Comparison of ENCODE assay signal across 1 cellular context in genomic region chr1:10494754-10495474, GRCh38.
TF ChIP-seq lines count a peak whose summit lies in the region.

No MANE protein-coding gene starts in this region.

TF ChIP-seq in HepG2, 621 proteins besides CTCF, POLR2A, EP300 and RAD21 (continues in another document):
- TF ChIP-seq TRIM22 (IDR thresholded peaks at IDR 0.05) (no peak), ZNF414 (CRISPR knock-in tag; IDR thresholded peaks at IDR 0.05) (no peak), NFRKB (IDR thresholded peaks at IDR 0.05) (no peak), ZNF572 (CRISPR knock-in tag; IDR thresholded peaks at IDR 0.05) (no peak), PRMT3 (CRISPR knock-in tag; IDR thresholded peaks at IDR 0.05; ENCODE audit: borderline replicate concordance, low read depth) (no peak), ZNF367 (CRISPR knock-in tag; IDR thresholded peaks at IDR 0.05; ENCODE audit: borderline replicate concordance) (no peak), KDM5B (CRISPR knock-in tag; IDR thresholded peaks at IDR 0.05; ENCODE audit: borderline replicate concordance) (peak; percentile 43; the same call in 1 of the 2 replicates), ARID3A (IDR thresholded peaks at IDR 0.05; ENCODE audit: low read depth, low read length) (no peak), ZNF337 (CRISPR knock-in tag; IDR thresholded peaks at IDR 0.05; ENCODE audit: borderline replicate concordance, low read depth) (no peak), HIVEP1 (CRISPR knock-in tag; IDR thresholded peaks at IDR 0.05) (0 out of 2 replicates have a peak, but pooled peaks have one; percentile 49), RBM22 (optimal IDR thresholded peaks at IDR 0.05; ENCODE audit: low read length) (no peak), ASH2L (IDR thresholded peaks at IDR 0.05; ENCODE audit: insufficient read length, low read depth, low read length) (no peak), NR1H2 (CRISPR knock-in tag; IDR thresholded peaks at IDR 0.05; ENCODE audit: borderline replicate concordance, low read depth) (no peak), PHF5A (CRISPR knock-in tag; IDR thresholded peaks at IDR 0.05; ENCODE audit: low read depth, unreplicated experiment) (no peak), ZNF720 (CRISPR knock-in tag; IDR thresholded peaks at IDR 0.05) (no peak), IRF9 (CRISPR knock-in tag; IDR thresholded peaks at IDR 0.05; ENCODE audit: borderline replicate concordance) (no peak), XRCC5 (optimal IDR thresholded peaks at IDR 0.05; ENCODE audit: low read length) (peak; percentile 79), HMG20B (CRISPR knock-in tag; conservative IDR thresholded peaks at IDR 0.05) (no peak), E2F1 (CRISPR knock-in tag; IDR thresholded peaks at IDR 0.05) (no peak), ZFP82 (CRISPR knock-in tag; IDR thresholded peaks at IDR 0.05; ENCODE audit: borderline replicate concordance) (no peak)
- TF ChIP-seq, protein P1, sequence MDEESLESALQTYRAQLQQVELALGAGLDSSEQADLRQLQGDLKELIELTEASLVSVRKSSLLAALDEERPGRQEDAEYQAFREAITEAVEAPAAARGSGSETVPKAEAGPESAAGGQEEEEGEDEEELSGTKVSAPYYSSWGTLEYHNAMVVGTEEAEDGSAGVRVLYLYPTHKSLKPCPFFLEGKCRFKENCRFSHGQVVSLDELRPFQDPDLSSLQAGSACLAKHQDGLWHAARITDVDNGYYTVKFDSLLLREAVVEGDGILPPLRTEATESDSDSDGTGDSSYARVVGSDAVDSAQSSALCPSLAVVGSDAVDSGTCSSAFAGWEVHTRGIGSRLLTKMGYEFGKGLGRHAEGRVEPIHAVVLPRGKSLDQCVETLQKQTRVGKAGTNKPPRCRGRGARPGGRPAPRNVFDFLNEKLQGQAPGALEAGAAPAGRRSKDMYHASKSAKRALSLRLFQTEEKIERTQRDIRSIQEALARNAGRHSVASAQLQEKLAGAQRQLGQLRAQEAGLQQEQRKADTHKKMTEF (CRISPR knock-in tag; IDR thresholded peaks at IDR 0.05), result no peak
- TF ChIP-seq, protein P2, sequence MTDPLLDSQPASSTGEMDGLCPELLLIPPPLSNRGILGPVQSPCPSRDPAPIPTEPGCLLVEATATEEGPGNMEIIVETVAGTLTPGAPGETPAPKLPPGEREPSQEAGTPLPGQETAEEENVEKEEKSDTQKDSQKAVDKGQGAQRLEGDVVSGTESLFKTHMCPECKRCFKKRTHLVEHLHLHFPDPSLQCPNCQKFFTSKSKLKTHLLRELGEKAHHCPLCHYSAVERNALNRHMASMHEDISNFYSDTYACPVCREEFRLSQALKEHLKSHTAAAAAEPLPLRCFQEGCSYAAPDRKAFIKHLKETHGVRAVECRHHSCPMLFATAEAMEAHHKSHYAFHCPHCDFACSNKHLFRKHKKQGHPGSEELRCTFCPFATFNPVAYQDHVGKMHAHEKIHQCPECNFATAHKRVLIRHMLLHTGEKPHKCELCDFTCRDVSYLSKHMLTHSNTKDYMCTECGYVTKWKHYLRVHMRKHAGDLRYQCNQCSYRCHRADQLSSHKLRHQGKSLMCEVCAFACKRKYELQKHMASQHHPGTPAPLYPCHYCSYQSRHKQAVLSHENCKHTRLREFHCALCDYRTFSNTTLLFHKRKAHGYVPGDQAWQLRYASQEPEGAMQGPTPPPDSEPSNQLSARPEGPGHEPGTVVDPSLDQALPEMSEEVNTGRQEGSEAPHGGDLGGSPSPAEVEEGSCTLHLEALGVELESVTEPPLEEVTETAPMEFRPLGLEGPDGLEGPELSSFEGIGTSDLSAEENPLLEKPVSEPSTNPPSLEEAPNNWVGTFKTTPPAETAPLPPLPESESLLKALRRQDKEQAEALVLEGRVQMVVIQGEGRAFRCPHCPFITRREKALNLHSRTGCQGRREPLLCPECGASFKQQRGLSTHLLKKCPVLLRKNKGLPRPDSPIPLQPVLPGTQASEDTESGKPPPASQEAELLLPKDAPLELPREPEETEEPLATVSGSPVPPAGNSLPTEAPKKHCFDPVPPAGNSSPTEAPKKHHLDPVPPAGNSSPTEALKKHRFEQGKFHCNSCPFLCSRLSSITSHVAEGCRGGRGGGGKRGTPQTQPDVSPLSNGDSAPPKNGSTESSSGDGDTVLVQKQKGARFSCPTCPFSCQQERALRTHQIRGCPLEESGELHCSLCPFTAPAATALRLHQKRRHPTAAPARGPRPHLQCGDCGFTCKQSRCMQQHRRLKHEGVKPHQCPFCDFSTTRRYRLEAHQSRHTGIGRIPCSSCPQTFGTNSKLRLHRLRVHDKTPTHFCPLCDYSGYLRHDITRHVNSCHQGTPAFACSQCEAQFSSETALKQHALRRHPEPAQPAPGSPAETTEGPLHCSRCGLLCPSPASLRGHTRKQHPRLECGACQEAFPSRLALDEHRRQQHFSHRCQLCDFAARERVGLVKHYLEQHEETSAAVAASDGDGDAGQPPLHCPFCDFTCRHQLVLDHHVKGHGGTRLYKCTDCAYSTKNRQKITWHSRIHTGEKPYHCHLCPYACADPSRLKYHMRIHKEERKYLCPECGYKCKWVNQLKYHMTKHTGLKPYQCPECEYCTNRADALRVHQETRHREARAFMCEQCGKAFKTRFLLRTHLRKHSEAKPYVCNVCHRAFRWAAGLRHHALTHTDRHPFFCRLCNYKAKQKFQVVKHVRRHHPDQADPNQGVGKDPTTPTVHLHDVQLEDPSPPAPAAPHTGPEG (CRISPR knock-in tag; IDR thresholded peaks at IDR 0.05), result no peak
- TF ChIP-seq, protein P3, sequence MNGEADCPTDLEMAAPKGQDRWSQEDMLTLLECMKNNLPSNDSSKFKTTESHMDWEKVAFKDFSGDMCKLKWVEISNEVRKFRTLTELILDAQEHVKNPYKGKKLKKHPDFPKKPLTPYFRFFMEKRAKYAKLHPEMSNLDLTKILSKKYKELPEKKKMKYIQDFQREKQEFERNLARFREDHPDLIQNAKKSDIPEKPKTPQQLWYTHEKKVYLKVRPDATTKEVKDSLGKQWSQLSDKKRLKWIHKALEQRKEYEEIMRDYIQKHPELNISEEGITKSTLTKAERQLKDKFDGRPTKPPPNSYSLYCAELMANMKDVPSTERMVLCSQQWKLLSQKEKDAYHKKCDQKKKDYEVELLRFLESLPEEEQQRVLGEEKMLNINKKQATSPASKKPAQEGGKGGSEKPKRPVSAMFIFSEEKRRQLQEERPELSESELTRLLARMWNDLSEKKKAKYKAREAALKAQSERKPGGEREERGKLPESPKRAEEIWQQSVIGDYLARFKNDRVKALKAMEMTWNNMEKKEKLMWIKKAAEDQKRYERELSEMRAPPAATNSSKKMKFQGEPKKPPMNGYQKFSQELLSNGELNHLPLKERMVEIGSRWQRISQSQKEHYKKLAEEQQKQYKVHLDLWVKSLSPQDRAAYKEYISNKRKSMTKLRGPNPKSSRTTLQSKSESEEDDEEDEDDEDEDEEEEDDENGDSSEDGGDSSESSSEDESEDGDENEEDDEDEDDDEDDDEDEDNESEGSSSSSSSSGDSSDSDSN (CRISPR knock-in tag; IDR thresholded peaks at IDR 0.05), result no peak
- TF ChIP-seq, protein P4, sequence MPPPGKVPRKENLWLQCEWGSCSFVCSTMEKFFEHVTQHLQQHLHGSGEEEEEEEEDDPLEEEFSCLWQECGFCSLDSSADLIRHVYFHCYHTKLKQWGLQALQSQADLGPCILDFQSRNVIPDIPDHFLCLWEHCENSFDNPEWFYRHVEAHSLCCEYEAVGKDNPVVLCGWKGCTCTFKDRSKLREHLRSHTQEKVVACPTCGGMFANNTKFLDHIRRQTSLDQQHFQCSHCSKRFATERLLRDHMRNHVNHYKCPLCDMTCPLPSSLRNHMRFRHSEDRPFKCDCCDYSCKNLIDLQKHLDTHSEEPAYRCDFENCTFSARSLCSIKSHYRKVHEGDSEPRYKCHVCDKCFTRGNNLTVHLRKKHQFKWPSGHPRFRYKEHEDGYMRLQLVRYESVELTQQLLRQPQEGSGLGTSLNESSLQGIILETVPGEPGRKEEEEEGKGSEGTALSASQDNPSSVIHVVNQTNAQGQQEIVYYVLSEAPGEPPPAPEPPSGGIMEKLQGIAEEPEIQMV (CRISPR knock-in tag; IDR thresholded peaks at IDR 0.05; ENCODE audit: low read depth), result no peak
- TF ChIP-seq, protein P5, sequence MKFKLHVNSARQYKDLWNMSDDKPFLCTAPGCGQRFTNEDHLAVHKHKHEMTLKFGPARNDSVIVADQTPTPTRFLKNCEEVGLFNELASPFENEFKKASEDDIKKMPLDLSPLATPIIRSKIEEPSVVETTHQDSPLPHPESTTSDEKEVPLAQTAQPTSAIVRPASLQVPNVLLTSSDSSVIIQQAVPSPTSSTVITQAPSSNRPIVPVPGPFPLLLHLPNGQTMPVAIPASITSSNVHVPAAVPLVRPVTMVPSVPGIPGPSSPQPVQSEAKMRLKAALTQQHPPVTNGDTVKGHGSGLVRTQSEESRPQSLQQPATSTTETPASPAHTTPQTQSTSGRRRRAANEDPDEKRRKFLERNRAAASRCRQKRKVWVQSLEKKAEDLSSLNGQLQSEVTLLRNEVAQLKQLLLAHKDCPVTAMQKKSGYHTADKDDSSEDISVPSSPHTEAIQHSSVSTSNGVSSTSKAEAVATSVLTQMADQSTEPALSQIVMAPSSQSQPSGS (CRISPR knock-in tag; IDR thresholded peaks at IDR 0.05), result no peak
- TF ChIP-seq, protein P6, sequence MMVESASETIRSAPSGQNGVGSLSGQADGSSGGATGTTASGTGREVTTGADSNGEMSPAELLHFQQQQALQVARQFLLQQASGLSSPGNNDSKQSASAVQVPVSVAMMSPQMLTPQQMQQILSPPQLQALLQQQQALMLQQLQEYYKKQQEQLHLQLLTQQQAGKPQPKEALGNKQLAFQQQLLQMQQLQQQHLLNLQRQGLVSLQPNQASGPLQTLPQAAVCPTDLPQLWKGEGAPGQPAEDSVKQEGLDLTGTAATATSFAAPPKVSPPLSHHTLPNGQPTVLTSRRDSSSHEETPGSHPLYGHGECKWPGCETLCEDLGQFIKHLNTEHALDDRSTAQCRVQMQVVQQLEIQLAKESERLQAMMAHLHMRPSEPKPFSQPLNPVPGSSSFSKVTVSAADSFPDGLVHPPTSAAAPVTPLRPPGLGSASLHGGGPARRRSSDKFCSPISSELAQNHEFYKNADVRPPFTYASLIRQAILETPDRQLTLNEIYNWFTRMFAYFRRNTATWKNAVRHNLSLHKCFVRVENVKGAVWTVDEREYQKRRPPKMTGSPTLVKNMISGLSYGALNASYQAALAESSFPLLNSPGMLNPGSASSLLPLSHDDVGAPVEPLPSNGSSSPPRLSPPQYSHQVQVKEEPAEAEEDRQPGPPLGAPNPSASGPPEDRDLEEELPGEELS (CRISPR knock-in tag; IDR thresholded peaks at IDR 0.05), result no peak
- TF ChIP-seq, protein P7, sequence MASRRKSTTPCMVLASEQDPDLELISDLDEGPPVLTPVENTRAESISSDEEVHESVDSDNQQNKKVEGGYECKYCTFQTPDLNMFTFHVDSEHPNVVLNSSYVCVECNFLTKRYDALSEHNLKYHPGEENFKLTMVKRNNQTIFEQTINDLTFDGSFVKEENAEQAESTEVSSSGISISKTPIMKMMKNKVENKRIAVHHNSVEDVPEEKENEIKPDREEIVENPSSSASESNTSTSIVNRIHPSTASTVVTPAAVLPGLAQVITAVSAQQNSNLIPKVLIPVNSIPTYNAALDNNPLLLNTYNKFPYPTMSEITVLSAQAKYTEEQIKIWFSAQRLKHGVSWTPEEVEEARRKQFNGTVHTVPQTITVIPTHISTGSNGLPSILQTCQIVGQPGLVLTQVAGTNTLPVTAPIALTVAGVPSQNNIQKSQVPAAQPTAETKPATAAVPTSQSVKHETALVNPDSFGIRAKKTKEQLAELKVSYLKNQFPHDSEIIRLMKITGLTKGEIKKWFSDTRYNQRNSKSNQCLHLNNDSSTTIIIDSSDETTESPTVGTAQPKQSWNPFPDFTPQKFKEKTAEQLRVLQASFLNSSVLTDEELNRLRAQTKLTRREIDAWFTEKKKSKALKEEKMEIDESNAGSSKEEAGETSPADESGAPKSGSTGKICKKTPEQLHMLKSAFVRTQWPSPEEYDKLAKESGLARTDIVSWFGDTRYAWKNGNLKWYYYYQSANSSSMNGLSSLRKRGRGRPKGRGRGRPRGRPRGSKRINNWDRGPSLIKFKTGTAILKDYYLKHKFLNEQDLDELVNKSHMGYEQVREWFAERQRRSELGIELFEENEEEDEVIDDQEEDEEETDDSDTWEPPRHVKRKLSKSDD (CRISPR knock-in tag; IDR thresholded peaks at IDR 0.05; ENCODE audit: low read depth), result no peak
